11 cellular contexts compared by ENCODE assay signal in genomic region chr12:13982010-13982409, GRCh38. TPM values are rescaled to one million over a fixed set of nuclear protein-coding genes. Genes with fewer than 3 reads are reported as not detected.
DNase-seq lines count a peak whose midpoint lies in the region; ATAC-seq, FAIRE-seq and TF ChIP-seq lines count a peak whose summit lies in the region.
"Had no signal": no experiment of that assay in that cellular context is flagged by ENCODE, and none has a peak within 500 bp of the region (broad histone marks: within the 10 kb centered on the region; RNA-seq: fewer than 3 reads in every experiment).

No MANE protein-coding gene starts in this region.

- H4K20me1 ChIP-seq in GM23248 (ENCODE audit: insufficient read depth) (no peaks in the 10 kb centered on the region), neural cell (ENCODE audit: insufficient read depth) (no peaks in the 10 kb centered on the region)

- peaks cover 41 to 70% of the 10 kb centered on the region in 2 donors for H3K27me3 Mint-ChIP-seq in CD8-positive, alpha-beta memory T cell

- H3K9ac ChIP-seq in GM23248 = no peak overlapping the region
- H3K9ac ChIP-seq in neural cell (ENCODE audit: low read length) = peak overlapping the region; percentile 78

- POLR2A ChIA-PET in CD8-positive, alpha-beta memory T cell (lab: Charles Lee) = no interaction called here

- H3K27ac ChIP-seq in GM23248 = no peak overlapping the region
- no peak overlapping the region for H3K27ac ChIP-seq in neural cell (ENCODE audit: low read length)
- H3K27ac ChIP-seq in CD8-positive, alpha-beta memory T cell (ENCODE audit: low read depth, low read length) = no peak overlapping the region

- H3K9me3 ChIP-seq in GM23248 (ENCODE audit: low read depth) = no peaks in the 10 kb centered on the region
- H3K9me3 ChIP-seq in neural cell (ENCODE audit: low read length) = no peaks in the 10 kb centered on the region
- H3K9me3 ChIP-seq in CD8-positive, alpha-beta memory T cell (ENCODE audit: low read length) = no peaks in the 10 kb centered on the region

- H3K79me2 ChIP-seq in GM23248 (ENCODE audit: insufficient read depth) = no peaks in the 10 kb centered on the region
- H3K79me2 ChIP-seq in neural cell (replicated peaks; ENCODE audit: insufficient read depth, low read length) = peaks cover 9% of the 10 kb centered on the region

- in situ Hi-C loops in GM23248 (cut with MboI) = no loop called here

- H2AFZ ChIP-seq in GM23248 (no peak overlapping the region), neural cell (ENCODE audit: low read depth, low read length) (no peak overlapping the region)

- H3K36me3 ChIP-seq in GM23248 (ENCODE audit: low read depth) = no peaks in the 10 kb centered on the region
- H3K36me3 ChIP-seq in neural cell (ENCODE audit: insufficient read depth, low read length) = no peaks in the 10 kb centered on the region
- H3K36me3 ChIP-seq in CD8-positive, alpha-beta memory T cell (ENCODE audit: insufficient read depth, low read length) = no peaks in the 10 kb centered on the region

- H3F3A ChIP-seq in GM23248 (ENCODE audit: insufficient read depth) (no peaks in the 10 kb centered on the region), neural cell (ENCODE audit: insufficient read depth, low read length, poor library complexity, severe bottlenecking) (no peaks in the 10 kb centered on the region)

- CTCF ChIA-PET in CD8-positive, alpha-beta memory T cell (lab: Charles Lee) = no interaction called here

- peaks cover 8 to 13% (median 12%) of the 10 kb centered on the region in 3 donors for H3K4me1 Mint-ChIP-seq in CD8-positive, alpha-beta memory T cell

- peak; percentile 75 for TF ChIP-seq RAD21 in neural cell (conservative IDR thresholded peaks at IDR 0.05)

- H3K4me3 Mint-ChIP-seq in CD8-positive, alpha-beta memory T cell = no peak overlapping the region
- H3K4me3 Mint-ChIP-seq: effector memory CD8-positive, alpha-beta T cell had no signal

- no peak overlapping the region for H3K4me2 ChIP-seq in GM23248 (ENCODE audit: unreplicated experiment)
- H3K4me2 ChIP-seq in neural cell (ENCODE audit: low read length) = no peak overlapping the region

- no peaks in the 10 kb centered on the region for H3K4me1 ChIP-seq in GM23248 (ENCODE audit: insufficient read depth)
- H3K4me1 ChIP-seq in CD8-positive, alpha-beta memory T cell (ENCODE audit: insufficient read depth, low read length) = no peaks in the 10 kb centered on the region

- TF ChIP-seq EP300 in neural cell (conservative IDR thresholded peaks at IDR 0.05; ENCODE audit: poor library complexity, severe bottlenecking) = no peak

- DNase-seq in D721Med (ENCODE audit: insufficient read length, low spot score) = peak; percentile 40
- DNase-seq in GM23248 = peak; percentile 2
- DNase-seq in cerebellar cortex (ENCODE audit: low spot score) = peak; percentile 17
- no peak for DNase-seq in effector CD4-positive, alpha-beta T cell
- no peak for DNase-seq in NCI-H226
- no peak for DNase-seq in CD8-positive, alpha-beta memory T cell
- DNase-seq: effector memory CD8-positive, alpha-beta T cell; naive thymus-derived CD8-positive, alpha-beta T cell; NCI-H774 had no signal

- H3K27me3 ChIP-seq in GM23248 (replicated peaks; ENCODE audit: insufficient read depth) (peaks cover 35% of the 10 kb centered on the region), neural cell (ENCODE audit: insufficient read depth, low read depth, low read length) (peaks cover 40% of the 10 kb centered on the region)
- H3K27me3 ChIP-seq in CD8-positive, alpha-beta memory T cell (ENCODE audit: insufficient read depth, low read length, poor library complexity, severe bottlenecking) = no peaks in the 10 kb centered on the region

- no peak for ATAC-seq in HG03469 (IDR thresholded peaks at IDR 0.05; ENCODE audit: unreplicated experiment)
- ATAC-seq: effector memory CD8-positive, alpha-beta T cell; naive thymus-derived CD8-positive, alpha-beta T cell had no signal

- H3K9me2 ChIP-seq in GM23248 (ENCODE audit: insufficient read depth) = no peaks in the 10 kb centered on the region
- no peaks in the 10 kb centered on the region for H3K9me2 ChIP-seq in neural cell (ENCODE audit: insufficient read depth, low read length)

- FAIRE-seq in D721Med (lab: Jason Lieb, UNC) = no peak

- no peaks in the 10 kb centered on the region for H3K36me3 Mint-ChIP-seq in CD8-positive, alpha-beta memory T cell

- peaks cover 0 to 5% (median 3%) of the 10 kb centered on the region in 5 donors for H3K9me3 Mint-ChIP-seq in CD8-positive, alpha-beta memory T cell
- H3K9me3 Mint-ChIP-seq: effector memory CD8-positive, alpha-beta T cell had no signal

- peak; percentile 44 for TF ChIP-seq CTCF in D721Med (IDR thresholded peaks at IDR 0.05; ENCODE audit: insufficient read depth, missing control alignments)
- peak; percentile 83 for TF ChIP-seq CTCF in neural cell (IDR thresholded peaks at IDR 0.05; ENCODE audit: poor library complexity, severe bottlenecking)

- 2 to 6% methylated on average over 11 to 21 of the region's 24 CpGs for WGBS in GM23248 (ENCODE audit: low coverage in 1 of 2, low lambda C conversion rate in 2 of 2, missing lambda C conversion rate in 2 of 2), 2 experiments

- H3K27ac Mint-ChIP-seq in CD8-positive, alpha-beta memory T cell = no peak overlapping the region
- H3K27ac Mint-ChIP-seq: effector memory CD8-positive, alpha-beta T cell; naive thymus-derived CD8-positive, alpha-beta T cell had no signal

- H3K4me3 ChIP-seq in GM23248 (no peak overlapping the region), neural cell (ENCODE audit: low read length) (peak overlapping the region; percentile 83)
- H3K4me3 ChIP-seq in CD8-positive, alpha-beta memory T cell (ENCODE audit: low read length) = no peak overlapping the region

TF ChIP-seq in neural cell, 6 proteins besides CTCF, POLR2A, EP300 and RAD21:
- TF ChIP-seq EZH2 (IDR thresholded peaks at IDR 0.05; ENCODE audit: borderline replicate concordance, insufficient read depth, low read length, poor library complexity, severe bottlenecking) (no peak), MXI1 (conservative IDR thresholded peaks at IDR 0.05; ENCODE audit: poor library complexity, severe bottlenecking) (no peak), SMC3 (conservative IDR thresholded peaks at IDR 0.05; ENCODE audit: poor library complexity) (peak; percentile 72), TAF1 (IDR thresholded peaks at IDR 0.05; ENCODE audit: low read depth) (no peak), REST (IDR thresholded peaks at IDR 0.05; ENCODE audit: borderline replicate concordance) (no peak), POLR2AphosphoS5 (IDR thresholded peaks at IDR 0.05) (no peak)

RNA-seq across cellular contexts. Expression of gene GRIN2B, which starts 0.6 kb away (rescaled TPM):
- total RNA-seq in GM23248 (2014; rRNA removed; shearing (Covaris generic)) = not detected in 2 replicates
- polyA plus RNA-seq in GM23248 (2016; fragmentation: Nextera tagmentation; extraction: Ambion mirVana) (under 0.01 TPM in 1 of 2 replicates, not detected in the other), neural cell (4.8 and 5.3 TPM in 2 replicates)
- polyA minus RNA-seq in neural cell = 85.7 and 112 TPM in 2 replicates
- not detected for total RNA-seq in CD8-positive, alpha-beta memory T cell
- not detected for polyA plus RNA-seq in CD8-positive, alpha-beta memory T cell
- total RNA-seq: naive thymus-derived CD8-positive, alpha-beta T cell had no signal
- polyA plus RNA-seq: naive thymus-derived CD8-positive, alpha-beta T cell had no signal

Comparison
In these comparisons a context has a peak if more than half of its experiments do, and no peak if none do; other contexts are left out.
1. DNase-seq: peak in D721Med (single experiment), GM23248 (single experiment) and cerebellar cortex (single experiment); none in effector CD4-positive, alpha-beta T cell (single experiment), NCI-H226 (single experiment) and CD8-positive, alpha-beta memory T cell (0 of 5).